ENCODE assay signal across 9 cellular contexts in genomic region chr18:48851563-48851962, GRCh38.
DNase-seq lines count a peak whose midpoint lies in the region; ATAC-seq and TF ChIP-seq lines count a peak whose summit lies in the region.
"Had no signal": no experiment of that assay in that cellular context is flagged by ENCODE, and none has a peak within 500 bp of the region (broad histone marks: within the 10 kb centered on the region; RNA-seq: fewer than 3 reads in every experiment).

No MANE protein-coding gene starts in this region.

- H3K36me3 Mint-ChIP-seq in T-helper 2 cell treated with Interferon-gamma antibody and Interleukin-4, amounts not matched to agents 5 μg/mL and 100 μg/mL, for 36 hours (ENCODE audit: low read depth), result no peaks in the 10 kb centered on the region

- H3K4me3 ChIP-seq in HUES6 (ENCODE audit: low read depth, low read length), result no peak overlapping the region
- H3K4me3 ChIP-seq in lung, result no peak overlapping the region
- H3K4me3 ChIP-seq in subcutaneous abdominal adipose tissue (ENCODE audit: low read depth in 1 of 5, low read length in 5 of 5), result no peak overlapping the region

- no peaks in the 10 kb centered on the region for H3K9me3 ChIP-seq in HUES6 (ENCODE audit: control insufficient read depth, insufficient read depth, low read depth, low read length)
- H3K9me3 ChIP-seq in lung (ENCODE audit: control insufficient read depth in 2 of 2, insufficient read depth in 1 of 2, low read length in 1 of 2), result no peaks in the 10 kb centered on the region
- no peaks in the 10 kb centered on the region for H3K9me3 ChIP-seq in subcutaneous abdominal adipose tissue (ENCODE audit: control insufficient read depth in 5 of 5, low read length in 5 of 5)

- no peaks in the 10 kb centered on the region for H3K9me3 Mint-ChIP-seq in T-helper 2 cell treated with Interferon-gamma antibody and Interleukin-4, amounts not matched to agents 5 μg/mL and 100 μg/mL, for 36 hours

- H3K27ac Mint-ChIP-seq in T-helper 2 cell treated with Interferon-gamma antibody and Interleukin-4, amounts not matched to agents 5 μg/mL and 100 μg/mL, for 36 hours, result no peak overlapping the region

- peaks cover 5% of the 10 kb centered on the region for H3K27me3 Mint-ChIP-seq in T-helper 2 cell treated with Interferon-gamma antibody and Interleukin-4, amounts not matched to agents 5 μg/mL and 100 μg/mL, for 36 hours (ENCODE audit: low read depth)

- H3K9ac ChIP-seq in HUES6 (ENCODE audit: low read length), result peak overlapping the region; percentile 34
- peak overlapping the region in 2 of 5 donors; percentile 21 to 35 for H3K9ac ChIP-seq in subcutaneous abdominal adipose tissue (ENCODE audit: low read length in 5 of 5)

- no peak for ATAC-seq in lung (ENCODE audit: insufficient read depth, low FRiP score)
- ATAC-seq in HG03432 (IDR thresholded peaks at IDR 0.05; ENCODE audit: unreplicated experiment), result no peak
- no peak for ATAC-seq in GM21528 (IDR thresholded peaks at IDR 0.05; ENCODE audit: low FRiP score, unreplicated experiment)

- 15 to 41% methylated on average over 7 of the region's 7 CpGs for WGBS in lung, 2 donors

- H3K4me1 ChIP-seq in HUES6 (ENCODE audit: control insufficient read depth, insufficient read depth, low read length) (peaks cover 71% of the 10 kb centered on the region), lung (ENCODE audit: control insufficient read depth in 2 of 2, insufficient read depth in 2 of 2, low read length in 2 of 2) (peaks cover 7 to 27% of the 10 kb centered on the region in 2 donors), subcutaneous abdominal adipose tissue (ENCODE audit: control insufficient read depth in 5 of 5, insufficient read depth in 5 of 5, low read length in 5 of 5) (peaks cover 12 to 49% (median 40%) of the 10 kb centered on the region in 5 donors)

- H3K27me3 ChIP-seq in HUES6 (ENCODE audit: control insufficient read depth, insufficient read depth, low read length) (no peaks in the 10 kb centered on the region), lung (ENCODE audit: control insufficient read depth, insufficient read depth) (no peaks in the 10 kb centered on the region), subcutaneous abdominal adipose tissue (ENCODE audit: control insufficient read depth in 5 of 5, insufficient read depth in 4 of 5, low read length in 5 of 5) (no peaks in the 10 kb centered on the region)

- H3K27ac ChIP-seq in HUES6 (ENCODE audit: low read depth, low read length) (peak overlapping the region; percentile 63; the same call in 1 of the 2 replicates), cingulate gyrus (ENCODE audit: low read depth, low read length) (peak overlapping the region; percentile 61), lung (ENCODE audit: low read depth in 1 of 2, low read length in 1 of 2) (peak overlapping the region; percentile 38 to 75), subcutaneous abdominal adipose tissue (ENCODE audit: low read depth, low read length) (peak overlapping the region; percentile 63)

- DNase-seq in lung (ENCODE audit: low spot score), result no peak
- DNase-seq in T-helper 2 cell treated with Interferon-gamma antibody and Interleukin-4, amounts not matched to agents 5 μg/mL and 100 μg/mL, for 36 hours (ENCODE audit: low spot score), result no peak
- DNase-seq in cerebellar cortex (ENCODE audit: low spot score), result no peak
- DNase-seq: T1000 had no signal

- peaks cover 18% of the 10 kb centered on the region for H3K4me1 Mint-ChIP-seq in T-helper 2 cell treated with Interferon-gamma antibody and Interleukin-4, amounts not matched to agents 5 μg/mL and 100 μg/mL, for 36 hours (ENCODE audit: low read depth)

- no peak overlapping the region for H3K4me3 Mint-ChIP-seq in T-helper 2 cell treated with Interferon-gamma antibody and Interleukin-4, amounts not matched to agents 5 μg/mL and 100 μg/mL, for 36 hours

- TF ChIP-seq CTCF in lung (IDR thresholded peaks at IDR 0.05; ENCODE audit: control extremely low read depth, extremely low read depth), result no peak

- H3K36me3 ChIP-seq in HUES6 (ENCODE audit: control insufficient read depth, insufficient read depth, low read length) (no peaks in the 10 kb centered on the region), lung (ENCODE audit: control insufficient read depth in 2 of 2, insufficient read depth in 2 of 2, low read length in 2 of 2) (no peaks in the 10 kb centered on the region), subcutaneous abdominal adipose tissue (ENCODE audit: control insufficient read depth in 5 of 5, insufficient read depth in 5 of 5, low read length in 5 of 5) (peaks cover 0 to 18% (median 6%) of the 10 kb centered on the region in 5 donors)
